1 cellular context compared by ENCODE assay signal in the genomic region with DNA sequence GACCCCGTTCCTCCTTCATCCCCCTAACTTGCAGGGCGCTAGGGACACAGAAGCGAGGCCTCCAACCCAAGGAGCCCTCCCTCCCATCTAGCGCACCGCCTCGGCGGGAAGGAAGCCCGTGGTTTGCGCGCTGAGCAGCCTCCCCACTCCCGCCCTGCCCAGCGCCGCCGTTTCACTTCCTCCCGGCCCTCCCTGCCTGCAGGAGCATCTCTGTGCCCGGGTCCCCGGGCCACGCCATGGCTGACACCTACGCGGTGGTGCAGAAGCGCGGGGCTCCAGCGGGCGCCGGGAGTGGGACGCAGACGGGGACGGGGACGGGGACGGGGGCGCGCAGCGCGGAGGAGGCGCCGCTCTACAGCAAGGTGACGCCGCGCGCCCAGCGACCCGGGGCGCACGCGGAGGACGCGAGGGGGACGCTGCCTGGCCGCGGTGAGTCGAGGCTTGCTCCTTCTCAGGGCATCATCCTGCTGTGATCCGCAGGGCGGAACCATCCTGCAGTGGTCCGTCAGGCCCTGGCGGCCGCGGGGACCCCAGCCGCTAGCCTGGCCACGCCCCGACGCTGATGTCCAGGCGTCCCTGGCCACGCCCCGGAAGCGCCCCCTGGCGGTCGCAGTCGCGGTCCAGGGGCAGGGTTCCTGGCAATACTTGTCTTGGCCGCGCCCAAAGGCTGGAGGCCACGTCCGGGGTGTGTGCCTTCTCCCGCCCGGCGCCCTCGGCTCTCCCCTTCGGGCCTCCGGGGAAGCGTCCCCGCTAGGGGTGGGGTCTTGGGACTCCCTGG.
TF ChIP-seq lines count a peak whose summit lies in the region.

No MANE protein-coding gene starts in this region.

TF ChIP-seq in K562, 482 proteins besides CTCF, POLR2A, EP300 and RAD21 (continued from another document and continues in another):
- TF ChIP-seq, protein P1, sequence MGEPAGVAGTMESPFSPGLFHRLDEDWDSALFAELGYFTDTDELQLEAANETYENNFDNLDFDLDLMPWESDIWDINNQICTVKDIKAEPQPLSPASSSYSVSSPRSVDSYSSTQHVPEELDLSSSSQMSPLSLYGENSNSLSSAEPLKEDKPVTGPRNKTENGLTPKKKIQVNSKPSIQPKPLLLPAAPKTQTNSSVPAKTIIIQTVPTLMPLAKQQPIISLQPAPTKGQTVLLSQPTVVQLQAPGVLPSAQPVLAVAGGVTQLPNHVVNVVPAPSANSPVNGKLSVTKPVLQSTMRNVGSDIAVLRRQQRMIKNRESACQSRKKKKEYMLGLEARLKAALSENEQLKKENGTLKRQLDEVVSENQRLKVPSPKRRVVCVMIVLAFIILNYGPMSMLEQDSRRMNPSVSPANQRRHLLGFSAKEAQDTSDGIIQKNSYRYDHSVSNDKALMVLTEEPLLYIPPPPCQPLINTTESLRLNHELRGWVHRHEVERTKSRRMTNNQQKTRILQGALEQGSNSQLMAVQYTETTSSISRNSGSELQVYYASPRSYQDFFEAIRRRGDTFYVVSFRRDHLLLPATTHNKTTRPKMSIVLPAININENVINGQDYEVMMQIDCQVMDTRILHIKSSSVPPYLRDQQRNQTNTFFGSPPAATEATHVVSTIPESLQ (CRISPR knock-in tag; IDR thresholded peaks at IDR 0.05) = peak; percentile 78
- TF ChIP-seq ZNF77 (CRISPR knock-in tag; IDR thresholded peaks at IDR 0.05) (no peak), CBX1 (IDR thresholded peaks at IDR 0.05; ENCODE audit: low read depth) (peak; percentile 88), E2F3 (CRISPR knock-in tag; IDR thresholded peaks at IDR 0.05) (peak; percentile 68; the same call in 1 of the 2 replicates), ZNF184 (CRISPR knock-in tag; IDR thresholded peaks at IDR 0.05) (no peak), ZNF583 (CRISPR knock-in tag; IDR thresholded peaks at IDR 0.05) (0 out of 2 replicates have a peak, but pooled peaks have one; percentile 44), ZNF561 (CRISPR knock-in tag; conservative IDR thresholded peaks at IDR 0.05) (no peak), ZBTB8A (IDR thresholded peaks at IDR 0.05; ENCODE audit: partially characterized antibody) (no peak), RBM22 (IDR thresholded peaks at IDR 0.05; ENCODE audit: low read depth, low read length, poor library complexity, severe bottlenecking) (peak; percentile 20), DACH1 (IDR thresholded peaks at IDR 0.05; ENCODE audit: partially characterized antibody) (no peak), ZNF133 (CRISPR knock-in tag; IDR thresholded peaks at IDR 0.05) (no peak), ZNF274 (IDR thresholded peaks at IDR 0.05; ENCODE audit: borderline replicate concordance, low read depth, low read length) (no peak), NR2C1 (IDR thresholded peaks at IDR 0.05) (no peak), NR2C1 (tag; IDR thresholded peaks at IDR 0.05) (no peak), PHF20 (IDR thresholded peaks at IDR 0.05; ENCODE audit: partially characterized antibody) (peak; percentile 37), NFXL1 (CRISPR knock-in tag; IDR thresholded peaks at IDR 0.05) (no peak), ZNF668 (CRISPR knock-in tag; IDR thresholded peaks at IDR 0.05) (no peak), MYC (IDR thresholded peaks at IDR 0.05; ENCODE audit: low read depth, low read length) (peak; percentile 82; the same call in 1 of the 2 replicates), MYC (CRISPR knock-in tag; IDR thresholded peaks at IDR 0.05; ENCODE audit: borderline replicate concordance, low read depth) (no peak), ZNF830 (CRISPR knock-in tag; IDR thresholded peaks at IDR 0.05) (0 out of 2 replicates have a peak, but pooled peaks have one; percentile 62), NFYB (IDR thresholded peaks at IDR 0.05; ENCODE audit: extremely low read depth, insufficient read length) (no peak), ZNF778 (CRISPR knock-in tag; IDR thresholded peaks at IDR 0.05) (no peak), SUPT5H (IDR thresholded peaks at IDR 0.05) (peak; percentile 65), ETV6 (IDR thresholded peaks at IDR 0.05; ENCODE audit: borderline replicate concordance in 1 of 2, low read depth in 2 of 2, low read length in 1 of 2) (peak in 1 of 2 experiments; percentile 23; a peak in 1 of 4 replicates), ETV6 (CRISPR knock-in tag; IDR thresholded peaks at IDR 0.05; ENCODE audit: borderline replicate concordance) (no peak), ZNF282 (CRISPR knock-in tag; IDR thresholded peaks at IDR 0.05) (0 out of 2 replicates have a peak, but pooled peaks have one; percentile 31), KLF1 (tag; IDR thresholded peaks at IDR 0.05) (peak; percentile 82), HIVEP1 (CRISPR knock-in tag; IDR thresholded peaks at IDR 0.05) (no peak), GTF2A2 (tag; IDR thresholded peaks at IDR 0.05) (no peak), ZFX (CRISPR knock-in tag; IDR thresholded peaks at IDR 0.05) (peak; percentile 74), POLR2AphosphoS2 (IDR thresholded peaks at IDR 0.05; ENCODE audit: low read length) (0 out of 2 replicates have a peak, but pooled peaks have one; percentile 59), MTA2 (IDR thresholded peaks at IDR 0.05; ENCODE audit: low read depth) (no peak)
- TF ChIP-seq, protein P2, sequence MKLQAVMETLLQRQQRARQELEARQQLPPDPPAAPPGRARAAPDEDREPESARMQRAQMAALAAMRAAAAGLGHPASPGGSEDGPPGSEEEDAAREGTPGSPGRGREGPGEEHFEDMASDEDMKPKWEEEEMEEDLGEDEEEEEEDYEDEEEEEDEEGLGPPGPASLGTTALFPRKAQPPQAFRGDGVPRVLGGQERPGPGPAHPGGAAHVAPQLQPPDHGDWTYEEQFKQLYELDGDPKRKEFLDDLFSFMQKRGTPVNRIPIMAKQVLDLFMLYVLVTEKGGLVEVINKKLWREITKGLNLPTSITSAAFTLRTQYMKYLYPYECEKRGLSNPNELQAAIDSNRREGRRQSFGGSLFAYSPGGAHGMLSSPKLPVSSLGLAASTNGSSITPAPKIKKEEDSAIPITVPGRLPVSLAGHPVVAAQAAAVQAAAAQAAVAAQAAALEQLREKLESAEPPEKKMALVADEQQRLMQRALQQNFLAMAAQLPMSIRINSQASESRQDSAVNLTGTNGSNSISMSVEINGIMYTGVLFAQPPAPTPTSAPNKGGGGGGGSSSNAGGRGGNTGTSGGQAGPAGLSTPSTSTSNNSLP (IDR thresholded peaks at IDR 0.05; ENCODE audit: borderline replicate concordance, low read depth, low read length) = no peak
- TF ChIP-seq, protein P3, sequence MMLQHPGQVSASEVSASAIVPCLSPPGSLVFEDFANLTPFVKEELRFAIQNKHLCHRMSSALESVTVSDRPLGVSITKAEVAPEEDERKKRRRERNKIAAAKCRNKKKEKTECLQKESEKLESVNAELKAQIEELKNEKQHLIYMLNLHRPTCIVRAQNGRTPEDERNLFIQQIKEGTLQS (IDR thresholded peaks at IDR 0.05) = no peak
- TF ChIP-seq, protein P3 (CRISPR knock-in tag; conservative IDR thresholded peaks at IDR 0.05) = no peak
- TF ChIP-seq, protein P4, sequence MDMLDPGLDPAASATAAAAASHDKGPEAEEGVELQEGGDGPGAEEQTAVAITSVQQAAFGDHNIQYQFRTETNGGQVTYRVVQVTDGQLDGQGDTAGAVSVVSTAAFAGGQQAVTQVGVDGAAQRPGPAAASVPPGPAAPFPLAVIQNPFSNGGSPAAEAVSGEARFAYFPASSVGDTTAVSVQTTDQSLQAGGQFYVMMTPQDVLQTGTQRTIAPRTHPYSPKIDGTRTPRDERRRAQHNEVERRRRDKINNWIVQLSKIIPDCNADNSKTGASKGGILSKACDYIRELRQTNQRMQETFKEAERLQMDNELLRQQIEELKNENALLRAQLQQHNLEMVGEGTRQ (CRISPR knock-in tag; IDR thresholded peaks at IDR 0.05) = no peak
- TF ChIP-seq, protein P5, sequence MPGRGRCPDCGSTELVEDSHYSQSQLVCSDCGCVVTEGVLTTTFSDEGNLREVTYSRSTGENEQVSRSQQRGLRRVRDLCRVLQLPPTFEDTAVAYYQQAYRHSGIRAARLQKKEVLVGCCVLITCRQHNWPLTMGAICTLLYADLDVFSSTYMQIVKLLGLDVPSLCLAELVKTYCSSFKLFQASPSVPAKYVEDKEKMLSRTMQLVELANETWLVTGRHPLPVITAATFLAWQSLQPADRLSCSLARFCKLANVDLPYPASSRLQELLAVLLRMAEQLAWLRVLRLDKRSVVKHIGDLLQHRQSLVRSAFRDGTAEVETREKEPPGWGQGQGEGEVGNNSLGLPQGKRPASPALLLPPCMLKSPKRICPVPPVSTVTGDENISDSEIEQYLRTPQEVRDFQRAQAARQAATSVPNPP (IDR thresholded peaks at IDR 0.05; ENCODE audit: borderline replicate concordance, insufficient read depth, insufficient read length) = no peak
- TF ChIP-seq, protein P6, sequence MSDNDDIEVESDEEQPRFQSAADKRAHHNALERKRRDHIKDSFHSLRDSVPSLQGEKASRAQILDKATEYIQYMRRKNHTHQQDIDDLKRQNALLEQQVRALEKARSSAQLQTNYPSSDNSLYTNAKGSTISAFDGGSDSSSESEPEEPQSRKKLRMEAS (CRISPR knock-in tag; IDR thresholded peaks at IDR 0.05) = peak; percentile 81
- TF ChIP-seq, protein P7, sequence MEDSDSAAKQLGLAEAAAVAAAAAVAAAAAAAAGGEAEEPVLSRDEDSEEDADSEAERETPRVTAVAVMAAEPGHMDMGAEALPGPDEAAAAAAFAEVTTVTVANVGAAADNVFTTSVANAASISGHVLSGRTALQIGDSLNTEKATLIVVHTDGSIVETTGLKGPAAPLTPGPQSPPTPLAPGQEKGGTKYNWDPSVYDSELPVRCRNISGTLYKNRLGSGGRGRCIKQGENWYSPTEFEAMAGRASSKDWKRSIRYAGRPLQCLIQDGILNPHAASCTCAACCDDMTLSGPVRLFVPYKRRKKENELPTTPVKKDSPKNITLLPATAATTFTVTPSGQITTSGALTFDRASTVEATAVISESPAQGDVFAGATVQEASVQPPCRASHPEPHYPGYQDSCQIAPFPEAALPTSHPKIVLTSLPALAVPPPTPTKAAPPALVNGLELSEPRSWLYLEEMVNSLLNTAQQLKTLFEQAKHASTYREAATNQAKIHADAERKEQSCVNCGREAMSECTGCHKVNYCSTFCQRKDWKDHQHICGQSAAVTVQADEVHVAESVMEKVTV (CRISPR knock-in tag; IDR thresholded peaks at IDR 0.05) = no peak
- TF ChIP-seq, protein P8, sequence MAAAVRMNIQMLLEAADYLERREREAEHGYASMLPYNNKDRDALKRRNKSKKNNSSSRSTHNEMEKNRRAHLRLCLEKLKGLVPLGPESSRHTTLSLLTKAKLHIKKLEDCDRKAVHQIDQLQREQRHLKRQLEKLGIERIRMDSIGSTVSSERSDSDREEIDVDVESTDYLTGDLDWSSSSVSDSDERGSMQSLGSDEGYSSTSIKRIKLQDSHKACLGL (CRISPR knock-in tag; IDR thresholded peaks at IDR 0.05; ENCODE audit: borderline replicate concordance, poor library complexity, severe bottlenecking) = no peak
- TF ChIP-seq, protein P9, sequence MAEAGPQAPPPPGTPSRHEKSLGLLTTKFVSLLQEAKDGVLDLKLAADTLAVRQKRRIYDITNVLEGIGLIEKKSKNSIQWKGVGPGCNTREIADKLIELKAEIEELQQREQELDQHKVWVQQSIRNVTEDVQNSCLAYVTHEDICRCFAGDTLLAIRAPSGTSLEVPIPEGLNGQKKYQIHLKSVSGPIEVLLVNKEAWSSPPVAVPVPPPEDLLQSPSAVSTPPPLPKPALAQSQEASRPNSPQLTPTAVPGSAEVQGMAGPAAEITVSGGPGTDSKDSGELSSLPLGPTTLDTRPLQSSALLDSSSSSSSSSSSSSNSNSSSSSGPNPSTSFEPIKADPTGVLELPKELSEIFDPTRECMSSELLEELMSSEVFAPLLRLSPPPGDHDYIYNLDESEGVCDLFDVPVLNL (CRISPR knock-in tag; IDR thresholded peaks at IDR 0.05; ENCODE audit: low read depth) = peak; percentile 37; the same call in 1 of the 2 replicates
- TF ChIP-seq, protein P10, sequence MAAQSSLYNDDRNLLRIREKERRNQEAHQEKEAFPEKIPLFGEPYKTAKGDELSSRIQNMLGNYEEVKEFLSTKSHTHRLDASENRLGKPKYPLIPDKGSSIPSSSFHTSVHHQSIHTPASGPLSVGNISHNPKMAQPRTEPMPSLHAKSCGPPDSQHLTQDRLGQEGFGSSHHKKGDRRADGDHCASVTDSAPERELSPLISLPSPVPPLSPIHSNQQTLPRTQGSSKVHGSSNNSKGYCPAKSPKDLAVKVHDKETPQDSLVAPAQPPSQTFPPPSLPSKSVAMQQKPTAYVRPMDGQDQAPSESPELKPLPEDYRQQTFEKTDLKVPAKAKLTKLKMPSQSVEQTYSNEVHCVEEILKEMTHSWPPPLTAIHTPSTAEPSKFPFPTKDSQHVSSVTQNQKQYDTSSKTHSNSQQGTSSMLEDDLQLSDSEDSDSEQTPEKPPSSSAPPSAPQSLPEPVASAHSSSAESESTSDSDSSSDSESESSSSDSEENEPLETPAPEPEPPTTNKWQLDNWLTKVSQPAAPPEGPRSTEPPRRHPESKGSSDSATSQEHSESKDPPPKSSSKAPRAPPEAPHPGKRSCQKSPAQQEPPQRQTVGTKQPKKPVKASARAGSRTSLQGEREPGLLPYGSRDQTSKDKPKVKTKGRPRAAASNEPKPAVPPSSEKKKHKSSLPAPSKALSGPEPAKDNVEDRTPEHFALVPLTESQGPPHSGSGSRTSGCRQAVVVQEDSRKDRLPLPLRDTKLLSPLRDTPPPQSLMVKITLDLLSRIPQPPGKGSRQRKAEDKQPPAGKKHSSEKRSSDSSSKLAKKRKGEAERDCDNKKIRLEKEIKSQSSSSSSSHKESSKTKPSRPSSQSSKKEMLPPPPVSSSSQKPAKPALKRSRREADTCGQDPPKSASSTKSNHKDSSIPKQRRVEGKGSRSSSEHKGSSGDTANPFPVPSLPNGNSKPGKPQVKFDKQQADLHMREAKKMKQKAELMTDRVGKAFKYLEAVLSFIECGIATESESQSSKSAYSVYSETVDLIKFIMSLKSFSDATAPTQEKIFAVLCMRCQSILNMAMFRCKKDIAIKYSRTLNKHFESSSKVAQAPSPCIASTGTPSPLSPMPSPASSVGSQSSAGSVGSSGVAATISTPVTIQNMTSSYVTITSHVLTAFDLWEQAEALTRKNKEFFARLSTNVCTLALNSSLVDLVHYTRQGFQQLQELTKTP (IDR thresholded peaks at IDR 0.05; ENCODE audit: low read depth in 1 of 2, partially characterized antibody in 2 of 2) = no peak
- TF ChIP-seq, protein P11, sequence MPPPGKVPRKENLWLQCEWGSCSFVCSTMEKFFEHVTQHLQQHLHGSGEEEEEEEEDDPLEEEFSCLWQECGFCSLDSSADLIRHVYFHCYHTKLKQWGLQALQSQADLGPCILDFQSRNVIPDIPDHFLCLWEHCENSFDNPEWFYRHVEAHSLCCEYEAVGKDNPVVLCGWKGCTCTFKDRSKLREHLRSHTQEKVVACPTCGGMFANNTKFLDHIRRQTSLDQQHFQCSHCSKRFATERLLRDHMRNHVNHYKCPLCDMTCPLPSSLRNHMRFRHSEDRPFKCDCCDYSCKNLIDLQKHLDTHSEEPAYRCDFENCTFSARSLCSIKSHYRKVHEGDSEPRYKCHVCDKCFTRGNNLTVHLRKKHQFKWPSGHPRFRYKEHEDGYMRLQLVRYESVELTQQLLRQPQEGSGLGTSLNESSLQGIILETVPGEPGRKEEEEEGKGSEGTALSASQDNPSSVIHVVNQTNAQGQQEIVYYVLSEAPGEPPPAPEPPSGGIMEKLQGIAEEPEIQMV (tag; conservative IDR thresholded peaks at IDR 0.05; ENCODE audit: low read depth) = no peak
